In the genomic region with DNA sequence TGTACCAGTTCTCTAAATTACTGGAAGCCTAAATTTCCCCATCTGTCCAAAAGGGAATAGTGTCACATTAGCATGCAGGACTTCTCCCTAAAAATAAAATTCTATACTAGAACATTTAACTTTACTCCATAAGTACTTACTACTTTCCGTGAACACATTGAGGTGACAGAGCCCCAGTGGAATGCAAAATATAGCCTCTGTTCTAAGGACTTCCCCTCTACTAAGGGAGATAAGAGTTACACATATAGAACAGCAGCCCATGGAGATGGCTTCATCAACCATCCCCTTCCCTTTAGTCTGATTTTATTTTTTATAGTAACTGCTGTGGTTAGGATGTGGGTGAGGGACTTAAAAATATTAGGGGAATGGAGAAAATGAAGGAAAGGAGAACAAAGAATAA, we compare ENCODE assay signal across 20 cellular contexts. TPM values are rescaled to one million over a fixed set of nuclear protein-coding genes. Genes with fewer than 3 reads are reported as not detected.
DNase-seq lines count a peak whose midpoint lies in the region; ATAC-seq and TF ChIP-seq lines count a peak whose summit lies in the region.
"Had no signal": no experiment of that assay in that cellular context is flagged by ENCODE, and none has a peak within 500 bp of the region (broad histone marks: within the 10 kb centered on the region; RNA-seq: fewer than 3 reads in every experiment).

No MANE protein-coding gene starts in this region.

- H3K4ac ChIP-seq in mesenchymal stem cell (ENCODE audit: low read depth in 1 of 2, low read length in 2 of 2) = no peak overlapping the region

- no peak overlapping the region for H3K23ac ChIP-seq in mesenchymal stem cell (ENCODE audit: low read length in 2 of 2)

- peaks cover 29% of the 10 kb centered on the region for H3K4me1 ChIP-seq in mesenchymal stem cell (ENCODE audit: control insufficient read depth, insufficient read depth, low read depth, low read length)

- peak overlapping the region; percentile 93 for H3K27ac ChIP-seq in mesenchymal stem cell (ENCODE audit: low read length, poor library complexity, severe bottlenecking)
- H3K27ac ChIP-seq: ascending aorta, gastrocnemius medialis, thyroid gland had no signal

- H3K36me3 ChIP-seq in mesenchymal stem cell (ENCODE audit: control insufficient read depth in 1 of 2, insufficient read depth in 2 of 2, low read depth in 1 of 2, low read length in 2 of 2) = no peaks in the 10 kb centered on the region
- H3K36me3 ChIP-seq: ascending aorta, gastrocnemius medialis, thyroid gland had no signal

- no peak for TF ChIP-seq POLR2A in GM18505 (IDR thresholded peaks at IDR 0.05; ENCODE audit: borderline replicate concordance, extremely low read depth, insufficient read depth, insufficient read length)

- 6% methylated on average over 1 of the region's 1 CpG for WGBS in mesenchymal stem cell

- no peak overlapping the region for H3K9ac ChIP-seq in mesenchymal stem cell (ENCODE audit: low read length)

- peak overlapping the region; percentile 98 for H2BK120ac ChIP-seq in mesenchymal stem cell (ENCODE audit: low read depth, low read length)

- no peak overlapping the region for H4K8ac ChIP-seq in mesenchymal stem cell (ENCODE audit: low read length)

- H2BK12ac ChIP-seq in mesenchymal stem cell (ENCODE audit: low read length in 2 of 2) = peak overlapping the region in 1 of 2 experiments; percentile 75

- H3K79me1 ChIP-seq in mesenchymal stem cell (replicated peaks; ENCODE audit: low read length, poor library complexity, severe bottlenecking) = peaks cover 4% of the 10 kb centered on the region

- in situ Hi-C loops in KBM-7 (cut with MboI; ENCODE audit: low pct_unique_long_range_greater_than_20kb, low sequenced_read_pairs) = no loop called here

- H2AFZ ChIP-seq in mesenchymal stem cell (ENCODE audit: low read depth, low read length) = no peak overlapping the region

- no peaks in the 10 kb centered on the region for H3K27me3 ChIP-seq in mesenchymal stem cell (ENCODE audit: control insufficient read depth in 1 of 2, insufficient read depth in 1 of 2, low read length in 2 of 2)
- H3K27me3 ChIP-seq: ascending aorta, gastrocnemius medialis, thyroid gland had no signal

- H2BK15ac ChIP-seq in mesenchymal stem cell (ENCODE audit: low read depth, poor library complexity, severe bottlenecking) = peak overlapping the region; percentile 85

- ATAC-seq in GM19035 (IDR thresholded peaks at IDR 0.05; ENCODE audit: unreplicated experiment) = no peak
- ATAC-seq in GM18505 (IDR thresholded peaks at IDR 0.05; ENCODE audit: unreplicated experiment) = no peak
- ATAC-seq in HG03108 (IDR thresholded peaks at IDR 0.05; ENCODE audit: unreplicated experiment) = no peak
- ATAC-seq: gastrocnemius medialis had no signal

- H3K18ac ChIP-seq in mesenchymal stem cell (ENCODE audit: low read depth in 1 of 2, low read length in 2 of 2) = no peak overlapping the region

- peak; percentile 65 for DNase-seq in Daoy (ENCODE audit: low read depth)
- DNase-seq in KBM-7 = peak; percentile 11
- DNase-seq in amniotic epithelial cell (ENCODE audit: low read depth) = peak; percentile 55
- peak; percentile 82 for DNase-seq in mesenchymal stem cell
- DNase-seq in NCI-H345 treated with DMSO at 0.1 percent for 48 hours (lab: John Stamatoyannopoulos, UW; ENCODE audit: unreplicated experiment) = no peak
- DNase-seq: effector CD4-positive, alpha-beta T cell; erythroblast; gastrocnemius medialis; kidney glomerular epithelial cell; NCI-H1105; NCI-H526; retina; RPMI8226; stimulated activated CD4-positive, alpha-beta T cell treated with anti-CD3 and anti-CD28 coated beads, Interleukin-4, amount 100 ng/mL, for 24 hours; T1000; thyroid gland had no signal

- H2BK5ac ChIP-seq in mesenchymal stem cell (ENCODE audit: low read depth, low read length, poor library complexity, severe bottlenecking) = peak overlapping the region; percentile 79

- no peaks in the 10 kb centered on the region for H3K9me3 ChIP-seq in mesenchymal stem cell (ENCODE audit: control insufficient read depth, low read length)
- H3K9me3 ChIP-seq: ascending aorta, gastrocnemius medialis, thyroid gland had no signal

- H3K4me3 ChIP-seq in mesenchymal stem cell (ENCODE audit: insufficient read depth in 1 of 2, low read depth in 1 of 2, low read length in 2 of 2) = no peak overlapping the region
- H3K4me3 ChIP-seq: ascending aorta, gastrocnemius medialis, thyroid gland had no signal

- no peak overlapping the region for H3K4me2 ChIP-seq in mesenchymal stem cell (ENCODE audit: low read length, poor library complexity, severe bottlenecking)

- H2AK5ac ChIP-seq in mesenchymal stem cell (ENCODE audit: low read length, severe bottlenecking) = peak overlapping the region; percentile 92

- H4K91ac ChIP-seq in mesenchymal stem cell (ENCODE audit: low read length) = no peak overlapping the region

- H3K14ac ChIP-seq in mesenchymal stem cell (ENCODE audit: low read length in 2 of 2) = no peak overlapping the region

RNA-seq across cellular contexts. Expression of a gene that starts 47.7 kb away (rescaled TPM):
- 2,237 and 2,574 TPM in 2 replicates for total RNA-seq in Daoy (2014; rRNA removed; shearing (Covaris generic))
- 708 TPM for polyA plus RNA-seq in mesenchymal stem cell (2013, experiment 1 of 2)
- 761 TPM for polyA plus RNA-seq in mesenchymal stem cell (2013, experiment 2 of 2)
